8 cellular contexts compared by ENCODE assay signal in genomic region chr19:31350033-31350692, GRCh38. TPM values are rescaled to one million over a fixed set of nuclear protein-coding genes. Genes with fewer than 3 reads are reported as not detected.
DNase-seq lines count a peak whose midpoint lies in the region; ATAC-seq and FAIRE-seq lines count a peak whose summit lies in the region.

No MANE protein-coding gene starts in this region.

- H4K8ac ChIP-seq in mesendoderm (ENCODE audit: low read depth, low read length): peak overlapping the region; percentile 87

- H3K4me3 ChIP-seq in mesendoderm (ENCODE audit: low read length): peak overlapping the region; percentile 47

- peak overlapping the region; percentile 86 for H3K18ac ChIP-seq in mesendoderm (ENCODE audit: low read length)

- H3K4ac ChIP-seq in mesendoderm (ENCODE audit: low read depth, low read length): peak overlapping the region; percentile 73

- intact Hi-C loops in Right ventricle myocardium inferior (cut with DNase I) (loop anchor here (10.0 kb wide), 2 partner anchors 565 to 665 kb away; no protein-coding TSS in a partner anchor), cardiac septum (cut with DNase I) (loop anchor here (10.0 kb wide), 1 partner anchor 665 kb away; no protein-coding TSS in a partner anchor)
- intact Hi-C loops in dendritic cell treated with granulocyte-macrophage colony-stimulating factor and Interleukin-4, amounts not matched to agents 40 ng/mL and 50 ng/mL, for 4 days (cut with micrococcal nuclease): loop anchor here (10.0 kb wide), 3 partner anchors 125 to 1225 kb away; no protein-coding TSS in a partner anchor

- H3K4me3 Mint-ChIP-seq in dendritic cell treated with granulocyte-macrophage colony-stimulating factor and Interleukin-4, amounts not matched to agents 40 ng/mL and 50 ng/mL, for 4 days: peak overlapping the region; percentile 91

- no peak overlapping the region for H2BK5ac ChIP-seq in mesendoderm (ENCODE audit: low read length)

- peaks cover 18% of the 10 kb centered on the region for H3K27me3 ChIP-seq in mesendoderm (ENCODE audit: insufficient read depth, low read length, poor library complexity)

- no peak overlapping the region for H3K23ac ChIP-seq in mesendoderm (ENCODE audit: low read length)

- H3K36me3 ChIP-seq in mesendoderm (ENCODE audit: control insufficient read depth, insufficient read depth, low read length): no peaks in the 10 kb centered on the region

- H3K9ac ChIP-seq in mesendoderm (ENCODE audit: low read length): peak overlapping the region; percentile 68

- H3K36me3 Mint-ChIP-seq in dendritic cell treated with granulocyte-macrophage colony-stimulating factor and Interleukin-4, amounts not matched to agents 40 ng/mL and 50 ng/mL, for 4 days (ENCODE audit: low read depth): peaks cover 21% of the 10 kb centered on the region

- no peak for FAIRE-seq in HTR-8/SVneo (lab: Jason Lieb, UNC)
- FAIRE-seq in GM19239 (lab: Jason Lieb, UNC): no peak

- H3K4me1 ChIP-seq in mesendoderm (ENCODE audit: control insufficient read depth, low read depth, low read length): peaks cover 5% of the 10 kb centered on the region

- H2BK15ac ChIP-seq in mesendoderm (replicated peaks; ENCODE audit: low read depth): peak overlapping the region; percentile 79

- H2AK5ac ChIP-seq in mesendoderm (ENCODE audit: low read length): no peak overlapping the region

- peaks cover 22% of the 10 kb centered on the region for H3K79me2 ChIP-seq in mesendoderm (ENCODE audit: control insufficient read depth, insufficient read depth, low read length)

- peak overlapping the region; percentile 64 for H3K27ac ChIP-seq in mesendoderm (ENCODE audit: low read depth, low read length)

- peak overlapping the region; percentile 83 for H3K56ac ChIP-seq in mesendoderm (ENCODE audit: low read length)

- no peak overlapping the region for H4K5ac ChIP-seq in mesendoderm (ENCODE audit: low read length)

- peak overlapping the region; percentile 46 for H2BK120ac ChIP-seq in mesendoderm (ENCODE audit: low read depth, low read length)

- peaks cover 59% of the 10 kb centered on the region for H3K27me3 Mint-ChIP-seq in dendritic cell treated with granulocyte-macrophage colony-stimulating factor and Interleukin-4, amounts not matched to agents 40 ng/mL and 50 ng/mL, for 4 days

- peak; percentile 22 for ATAC-seq in Right ventricle myocardium inferior
- ATAC-seq in GM19328 (IDR thresholded peaks at IDR 0.05; ENCODE audit: unreplicated experiment): no peak

- no CpG with 5 or more reads among the region's 61 CpGs for WGBS in mesendoderm (ENCODE audit: extremely low coverage, insufficient coverage, low lambda C conversion rate)

- peak overlapping the region; percentile 20 for H3K4me2 ChIP-seq in mesendoderm (ENCODE audit: low read length)

- H3K27ac Mint-ChIP-seq in dendritic cell treated with granulocyte-macrophage colony-stimulating factor and Interleukin-4, amounts not matched to agents 40 ng/mL and 50 ng/mL, for 4 days: peak overlapping the region; percentile 75

- H3K4me1 Mint-ChIP-seq in dendritic cell treated with granulocyte-macrophage colony-stimulating factor and Interleukin-4, amounts not matched to agents 40 ng/mL and 50 ng/mL, for 4 days (ENCODE audit: low read depth): peaks cover 57% of the 10 kb centered on the region

- DNase-seq in Right ventricle myocardium inferior (ENCODE audit: missing footprints) (peak; percentile 71), cardiac septum (ENCODE audit: low spot score) (no peak), mesendoderm (no peak), HTR-8/SVneo (ENCODE audit: insufficient read length, low spot score) (no peak), GM19239 (ENCODE audit: insufficient read length, low spot score) (no peak), NCI-H1436 treated with DMSO at 0.1 percent for 48 hours (lab: John Stamatoyannopoulos, UW) (no peak)

- H3K9me3 Mint-ChIP-seq in dendritic cell treated with granulocyte-macrophage colony-stimulating factor and Interleukin-4, amounts not matched to agents 40 ng/mL and 50 ng/mL, for 4 days: no peaks in the 10 kb centered on the region

- H3K79me1 ChIP-seq in mesendoderm (ENCODE audit: low read length): peaks cover 4% of the 10 kb centered on the region

RNA-seq across cellular contexts. Expression of gene TSHZ3, which starts 0.9 kb away (rescaled TPM):
- total RNA-seq in Right ventricle myocardium inferior (3.5 TPM), cardiac septum (5.2 TPM)
- 3.8 TPM for polyA plus RNA-seq in mesendoderm (2013, experiment 1 of 2)
- polyA plus RNA-seq in mesendoderm (2013, experiment 2 of 2): 4.1 TPM
